ENCODE assay signal across 8 cellular contexts in genomic region chr17:81869221-81870154, GRCh38. TPM values are rescaled to one million over a fixed set of nuclear protein-coding genes. Genes with fewer than 3 reads are reported as not detected.
A peak's percentile ranks its signal among the peaks of the same experiment; 100 is the strongest.
DNase-seq lines count a peak whose midpoint lies in the region; ATAC-seq and TF ChIP-seq lines count a peak whose summit lies in the region.

No MANE protein-coding gene starts in this region.

- H2AFZ ChIP-seq in H9 (ENCODE audit: low read length): no peak overlapping the region

- H3K79me1 ChIP-seq in H9 (ENCODE audit: insufficient read depth, low read depth, low read length, poor library complexity, severe bottlenecking): no peaks in the 10 kb centered on the region

- H3K4ac ChIP-seq in H9 (ENCODE audit: low read depth, low read length): no peak overlapping the region

- TF ChIP-seq CTCF in AG09319 (IDR thresholded peaks at IDR 0.05; ENCODE audit: low read depth, low read length) (peak; percentile 69), H9 (conservative IDR thresholded peaks at IDR 0.05) (peak; percentile 98), nephron progenitor cell (IDR thresholded peaks at IDR 0.05) (peak; percentile 97)

- no peaks in the 10 kb centered on the region; the same call in 1 of the 2 replicates for H3K27me3 Mint-ChIP-seq in H9 (ENCODE audit: low read depth)
- H3K27me3 Mint-ChIP-seq in activated CD4-positive, alpha-beta T cell treated with anti-CD3 and anti-CD28 coated beads, Interleukin-2, amount 10 ng/mL, durations not matched to agents 24 days and 14 days: no peaks in the 10 kb centered on the region
- H3K27me3 Mint-ChIP-seq in nephron progenitor cell (ENCODE audit: low read depth, poor library complexity): no peaks in the 10 kb centered on the region

- H2BK5ac ChIP-seq in H9 (ENCODE audit: insufficient read length, low read length): no peak overlapping the region

- peak overlapping the region; percentile 16 for H3K9ac ChIP-seq in H9 (ENCODE audit: extremely low read depth, insufficient read length, low read length)

- H3T11ph ChIP-seq in H9 (ENCODE audit: low read length): no peak overlapping the region

- H3K56ac ChIP-seq in H9 (ENCODE audit: insufficient read length, low read depth, low read length): no peak overlapping the region

- H2AK5ac ChIP-seq in H9 (ENCODE audit: insufficient read length, low read length): no peak overlapping the region

- H3K4me1 Mint-ChIP-seq in H9 (peaks cover 17 to 34% of the 10 kb centered on the region in 2 experiments), nephron progenitor cell (peaks cover 61% of the 10 kb centered on the region)
- H3K4me1 Mint-ChIP-seq in activated CD4-positive, alpha-beta T cell treated with anti-CD3 and anti-CD28 coated beads, Interleukin-2, amount 10 ng/mL, durations not matched to agents 24 days and 14 days: peaks cover 37% of the 10 kb centered on the region

- DNase-seq in AG09319 (ENCODE audit: extremely low read depth, low read depth): no peak
- DNase-seq in H9: peak; percentile 86
- peak; percentile 80 for DNase-seq in activated CD4-positive, alpha-beta T cell treated with anti-CD3 and anti-CD28 coated beads, Interleukin-2, amount 10 ng/mL, durations not matched to agents 24 days and 14 days
- DNase-seq in nephron progenitor cell: peak; percentile 84
- DNase-seq in NCI-H345 (lab: John Stamatoyannopoulos, UW): no peak

- H3K23ac ChIP-seq in H9 (ENCODE audit: insufficient read length, low read depth, low read length): no peak overlapping the region

- no peaks in the 10 kb centered on the region for H4K20me1 ChIP-seq in H9 (ENCODE audit: control insufficient read depth, insufficient read depth, insufficient read length)

- H3K9me3 ChIP-seq in H9 (ENCODE audit: control insufficient read depth, low read depth, low read length): no peaks in the 10 kb centered on the region

- peak overlapping the region; percentile 77 to 86 for H3K4me3 Mint-ChIP-seq in H9
- H3K4me3 Mint-ChIP-seq in activated CD4-positive, alpha-beta T cell treated with anti-CD3 and anti-CD28 coated beads, Interleukin-2, amount 10 ng/mL, durations not matched to agents 24 days and 14 days: peak overlapping the region; percentile 92
- peak overlapping the region; percentile 85 for H3K4me3 Mint-ChIP-seq in nephron progenitor cell

- H3K4me2 ChIP-seq in H9 (ENCODE audit: insufficient read depth, insufficient read length, low read length): peak overlapping the region; percentile 61

- no peak overlapping the region for H4K91ac ChIP-seq in H9 (ENCODE audit: insufficient read length, low read depth, low read length)

- H3K18ac ChIP-seq in H9 (ENCODE audit: insufficient read length, low read depth, low read length): no peak overlapping the region

- ATAC-seq in esophagus mucosa: peak; percentile 0
- ATAC-seq in HG02571 (IDR thresholded peaks at IDR 0.05; ENCODE audit: unreplicated experiment): no peak
- no peak for ATAC-seq in HG02588 (IDR thresholded peaks at IDR 0.05; ENCODE audit: unreplicated experiment)

- H3K14ac ChIP-seq in H9 (ENCODE audit: insufficient read depth, low read length): 0 out of 2 replicates have a peak overlapping the region, but pooled peaks have one; percentile 14

- H3K27me3 ChIP-seq in H9 (ENCODE audit: insufficient read depth, low read length): no peaks in the 10 kb centered on the region

- H3K27ac ChIP-seq in H9 (ENCODE audit: insufficient read length, low read depth, low read length): no peak overlapping the region

- peaks cover 5 to 16% (median 13%) of the 10 kb centered on the region in 3 experiments; a peak in 6 of 7 replicates for H3K36me3 Mint-ChIP-seq in H9 (ENCODE audit: insufficient read depth in 1 of 3, low read depth in 3 of 3)
- H3K36me3 Mint-ChIP-seq in activated CD4-positive, alpha-beta T cell treated with anti-CD3 and anti-CD28 coated beads, Interleukin-2, amount 10 ng/mL, durations not matched to agents 24 days and 14 days (ENCODE audit: low read depth): peaks cover 41% of the 10 kb centered on the region
- H3K36me3 Mint-ChIP-seq in nephron progenitor cell (ENCODE audit: low read depth): no peaks in the 10 kb centered on the region

- no peaks in the 10 kb centered on the region for H3K4me1 ChIP-seq in H9 (ENCODE audit: insufficient read depth, low read length)

- H4K5ac ChIP-seq in H9 (ENCODE audit: insufficient read length, low read depth, low read length): no peak overlapping the region

- no peaks in the 10 kb centered on the region for H3K9me3 Mint-ChIP-seq in H9
- no peaks in the 10 kb centered on the region for H3K9me3 Mint-ChIP-seq in activated CD4-positive, alpha-beta T cell treated with anti-CD3 and anti-CD28 coated beads, Interleukin-2, amount 10 ng/mL, durations not matched to agents 24 days and 14 days
- H3K9me3 Mint-ChIP-seq in nephron progenitor cell: no peaks in the 10 kb centered on the region

- H3K27ac Mint-ChIP-seq in H9 (peak overlapping the region in 2 of 3 experiments; percentile 92 to 95; a peak in 4 of 7 replicates), nephron progenitor cell (peak overlapping the region; percentile 87)
- H3K27ac Mint-ChIP-seq in activated CD4-positive, alpha-beta T cell treated with anti-CD3 and anti-CD28 coated beads, Interleukin-2, amount 10 ng/mL, durations not matched to agents 24 days and 14 days: peak overlapping the region; percentile 91

- H2BK120ac ChIP-seq in H9 (ENCODE audit: low read depth, low read length, poor library complexity, severe bottlenecking): no peak overlapping the region

- no peaks in the 10 kb centered on the region for H3K79me2 ChIP-seq in H9 (ENCODE audit: insufficient read depth, low read length)

- no peak overlapping the region for H2BK12ac ChIP-seq in H9 (ENCODE audit: insufficient read length, low read depth, low read length)

- H4K8ac ChIP-seq in H9 (replicated peaks; ENCODE audit: insufficient read length, low read depth, low read length): no peak overlapping the region

- no peak overlapping the region for H2BK15ac ChIP-seq in H9 (ENCODE audit: low read depth, low read length)

- WGBS in H9 (ENCODE audit: extremely low coverage, insufficient read length, low lambda C conversion rate): no CpG with 5 or more reads among the region's 52 CpGs

- H3K23me2 ChIP-seq in H9 (ENCODE audit: insufficient read length, low read depth, low read length, poor library complexity, severe bottlenecking): peaks cover 8% of the 10 kb centered on the region

- no peak overlapping the region for H2BK20ac ChIP-seq in H9 (ENCODE audit: low read depth, low read length, poor library complexity, severe bottlenecking)

- intact Hi-C loops in activated CD4-positive, alpha-beta T cell treated with anti-CD3 and anti-CD28 coated beads, Interleukin-2, amount 10 ng/mL, durations not matched to agents 24 days and 14 days (cut with micrococcal nuclease): loop anchor here (1.0 to 5.0 kb wide), 4 partner anchors 8 to 357 kb away; partner anchors contain the start of genes ACTG1, ALYREF, ANAPC11 and MAFG

RNA-seq across cellular contexts. Expression of gene ARHGDIA, which starts 1.6 kb away (rescaled TPM):
- total RNA-seq in H9 (2021): 247 and 255 TPM in 2 replicates
- 697 and 714 TPM in 2 replicates for total RNA-seq in activated CD4-positive, alpha-beta T cell treated with anti-CD3 and anti-CD28 coated beads, Interleukin-2, amount 10 ng/mL, durations not matched to agents 24 days and 14 days
- total RNA-seq in esophagus mucosa: 300 TPM

RNA-seq across cellular contexts. Expression of gene P4HB, which starts 9.2 kb away (rescaled TPM):
- total RNA-seq in H9 (2021) (364 and 366 TPM in 2 replicates), esophagus mucosa (812 TPM)
- total RNA-seq in activated CD4-positive, alpha-beta T cell treated with anti-CD3 and anti-CD28 coated beads, Interleukin-2, amount 10 ng/mL, durations not matched to agents 24 days and 14 days: 458 and 507 TPM in 2 replicates

RNA-seq across cellular contexts. Expression of gene ALYREF, which starts 21.9 kb away (rescaled TPM):
- total RNA-seq in H9 (2021) (212 and 219 TPM in 2 replicates), esophagus mucosa (68.9 TPM)
- total RNA-seq in activated CD4-positive, alpha-beta T cell treated with anti-CD3 and anti-CD28 coated beads, Interleukin-2, amount 10 ng/mL, durations not matched to agents 24 days and 14 days: 254 and 264 TPM in 2 replicates

RNA-seq across cellular contexts. Expression of gene ANAPC11, which starts 22.0 kb away (rescaled TPM):
- total RNA-seq in H9 (2021) (197 and 208 TPM in 2 replicates), esophagus mucosa (113 TPM)
- 132 and 135 TPM in 2 replicates for total RNA-seq in activated CD4-positive, alpha-beta T cell treated with anti-CD3 and anti-CD28 coated beads, Interleukin-2, amount 10 ng/mL, durations not matched to agents 24 days and 14 days

RNA-seq across cellular contexts. Expression of gene NPB, which starts 32.5 kb away (rescaled TPM):
- total RNA-seq in H9 (2021) (2.1 and 2.4 TPM in 2 replicates), esophagus mucosa (0.24 TPM)
- 0.30 and 0.40 TPM in 2 replicates for total RNA-seq in activated CD4-positive, alpha-beta T cell treated with anti-CD3 and anti-CD28 coated beads, Interleukin-2, amount 10 ng/mL, durations not matched to agents 24 days and 14 days

Comparison
In these comparisons a context has a peak if more than half of its experiments do, and no peak if none do; other contexts are left out.
1. DNase-seq: peak in H9 (single experiment), activated CD4-positive, alpha-beta T cell treated with anti-CD3 and anti-CD28 coated beads, Interleukin-2, amount 10 ng/mL, durations not matched to agents 24 days and 14 days (single experiment) and nephron progenitor cell (single experiment); none in AG09319 (single experiment) and NCI-H345 (single experiment).
2. Peak in every context shown above with its lines, with median percentiles within 50 percentile points of each other: CTCF ChIP-seq, H3K27ac Mint-ChIP-seq and H3K4me3 Mint-ChIP-seq.